ENCODE assay signal across 22 cellular contexts in the genomic region with DNA sequence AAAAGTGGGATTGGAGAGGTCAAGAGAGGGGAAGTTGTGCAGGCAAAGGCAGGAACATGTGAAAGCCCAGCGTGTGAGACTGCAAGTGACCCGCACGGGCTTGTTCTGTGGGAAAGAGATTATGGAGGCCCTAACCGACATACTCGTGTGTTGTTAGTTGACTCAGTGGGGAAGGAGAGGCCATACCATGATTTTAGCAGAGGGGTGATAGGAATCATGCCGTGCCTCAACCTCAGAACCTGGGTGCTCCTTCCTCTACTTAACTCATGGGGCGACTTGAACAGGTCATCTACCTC. TPM values are rescaled to one million over a fixed set of nuclear protein-coding genes. Genes with fewer than 3 reads are reported as not detected.
"Had no signal": no experiment of that assay in that cellular context is flagged by ENCODE, and none has a peak within 500 bp of the region (broad histone marks: within the 10 kb centered on the region; RNA-seq: fewer than 3 reads in every experiment).

No MANE protein-coding gene starts in this region.

- H3K27ac ChIP-seq: gastroesophageal sphincter, heart right ventricle, left ventricle myocardium inferior, ovary, psoas muscle, thoracic aorta, upper lobe of right lung had no signal

- H3K27me3 ChIP-seq: ovary had no signal

- H3K9me3 ChIP-seq: gastroesophageal sphincter, heart right ventricle, left ventricle myocardium inferior, mucosa of descending colon, ovary, psoas muscle, thoracic aorta, upper lobe of right lung had no signal

- ATAC-seq: activated T-cell treated with anti-CD3 and anti-CD28 coated beads, Interleukin-2, amount 50 U/mL, for 72 hours; gastroesophageal sphincter; heart right ventricle; mucosa of descending colon; psoas muscle; right cardiac atrium; stimulated activated naive CD8-positive, alpha-beta T cell treated with anti-CD3 and anti-CD28 coated beads, Interleukin-15, Interleukin-2, amounts not matched to agents 100 U/mL and 50 U/mL, for 24 hours; upper lobe of right lung had no signal

- H3K4me3 Mint-ChIP-seq: activated naive CD8-positive, alpha-beta T cell treated with anti-CD3 and anti-CD28 coated beads for 36 hours; activated T-cell treated with anti-CD3 and anti-CD28 coated beads, Interleukin-2, amount 50 U/mL, for 72 hours had no signal

- DNase-seq: activated naive CD8-positive, alpha-beta T cell treated with anti-CD3 and anti-CD28 coated beads for 36 hours; activated T-cell treated with anti-CD3 and anti-CD28 coated beads, Interleukin-2, amount 50 U/mL, for 72 hours; amniotic stem cell; dermis blood vessel endothelial cell; effector memory CD8-positive, alpha-beta T cell; heart right ventricle; kidney glomerular epithelial cell; left ventricle myocardium inferior; mesenchymal stem cell; mucosa of descending colon; ovary; psoas muscle; stimulated activated naive CD8-positive, alpha-beta T cell treated with anti-CD3 and anti-CD28 coated beads, Interleukin-15, Interleukin-2, amounts not matched to agents 100 U/mL and 50 U/mL, for 24 hours; T1000; upper lobe of right lung had no signal

- H3K4me1 ChIP-seq: gastroesophageal sphincter, heart right ventricle, left ventricle myocardium inferior, psoas muscle, upper lobe of right lung had no signal

- H3K36me3 ChIP-seq: gastroesophageal sphincter, heart right ventricle, left ventricle myocardium inferior, ovary, thoracic aorta, upper lobe of right lung had no signal

- H3K9me3 Mint-ChIP-seq: activated naive CD8-positive, alpha-beta T cell treated with anti-CD3 and anti-CD28 coated beads for 36 hours; activated T-cell treated with anti-CD3 and anti-CD28 coated beads, Interleukin-2, amount 50 U/mL, for 72 hours; effector memory CD8-positive, alpha-beta T cell; naive thymus-derived CD4-positive, alpha-beta T cell had no signal

- H3K4me3 ChIP-seq: gastroesophageal sphincter, heart right ventricle, left ventricle myocardium inferior, mucosa of descending colon, ovary, psoas muscle, thoracic aorta, upper lobe of right lung had no signal

- H3K36me3 Mint-ChIP-seq: activated naive CD8-positive, alpha-beta T cell treated with anti-CD3 and anti-CD28 coated beads for 36 hours; naive thymus-derived CD4-positive, alpha-beta T cell had no signal

- H3K27ac Mint-ChIP-seq: activated naive CD8-positive, alpha-beta T cell treated with anti-CD3 and anti-CD28 coated beads for 36 hours; activated T-cell treated with anti-CD3 and anti-CD28 coated beads, Interleukin-2, amount 50 U/mL, for 72 hours; effector memory CD8-positive, alpha-beta T cell; naive thymus-derived CD4-positive, alpha-beta T cell had no signal

RNA-seq across cellular contexts. Expression of gene PGLYRP3, which starts 19.3 kb away (rescaled TPM):
- total RNA-seq: activated naive CD8-positive, alpha-beta T cell treated with anti-CD3 and anti-CD28 coated beads for 36 hours; activated T-cell treated with anti-CD3 and anti-CD28 coated beads, Interleukin-2, amount 50 U/mL, for 72 hours; cardiac septum; dermis blood vessel endothelial cell; epithelial cell of proximal tubule; heart right ventricle; left ventricle myocardium inferior; mucosa of descending colon; naive thymus-derived CD4-positive, alpha-beta T cell; ovary; psoas muscle; right cardiac atrium; skeletal muscle tissue; thoracic aorta; upper lobe of right lung had no signal
- polyA plus RNA-seq: heart right ventricle; naive thymus-derived CD4-positive, alpha-beta T cell; ovary; psoas muscle; right cardiac atrium had no signal

RNA-seq across cellular contexts. Expression of gene LORICRIN, which starts 33.9 kb away (rescaled TPM):
- total RNA-seq: activated naive CD8-positive, alpha-beta T cell treated with anti-CD3 and anti-CD28 coated beads for 36 hours; cardiac septum; dermis blood vessel endothelial cell; epithelial cell of proximal tubule; gastroesophageal sphincter; heart right ventricle; left ventricle myocardium inferior; mucosa of descending colon; naive thymus-derived CD4-positive, alpha-beta T cell; psoas muscle; right cardiac atrium; skeletal muscle tissue; thoracic aorta; upper lobe of right lung had no signal
- polyA plus RNA-seq: heart right ventricle; naive thymus-derived CD4-positive, alpha-beta T cell; right cardiac atrium had no signal

RNA-seq across cellular contexts. Expression of gene PGLYRP4, which starts 55.2 kb away (rescaled TPM):
- total RNA-seq: activated naive CD8-positive, alpha-beta T cell treated with anti-CD3 and anti-CD28 coated beads for 36 hours; cardiac septum; dermis blood vessel endothelial cell; epithelial cell of proximal tubule; gastroesophageal sphincter; heart right ventricle; left ventricle myocardium inferior; mucosa of descending colon; naive thymus-derived CD4-positive, alpha-beta T cell; ovary; psoas muscle; right cardiac atrium; skeletal muscle tissue; thoracic aorta; upper lobe of right lung had no signal
- polyA plus RNA-seq: heart right ventricle; naive thymus-derived CD4-positive, alpha-beta T cell; ovary; psoas muscle; right cardiac atrium had no signal
